8 cellular contexts compared by ENCODE assay signal in genomic region chr9:130343445-130343918, GRCh38.
DNase-seq lines count a peak whose midpoint lies in the region; ATAC-seq lines count a peak whose summit lies in the region.

No MANE protein-coding gene starts in this region.

- H3K27ac ChIP-seq in effector memory CD4-positive, alpha-beta T cell (ENCODE audit: insufficient read depth, low read length, poor library complexity, severe bottlenecking): no peak overlapping the region

- DNase-seq in activated gamma-delta T cell treated with Interleukin-2 at 50 U/mL for 16 hours (peak; percentile 18), activated gamma-delta T cell (lab: John Stamatoyannopoulos, UW) (no peak), germinal center (ENCODE audit: low spot score) (peak; percentile 24)
- DNase-seq in activated CD8-positive, alpha-beta memory T cell treated with anti-CD3 and anti-CD28 coated beads, Interleukin-2, amount 50 U/mL, for 4 hours: peak; percentile 28
- peak; percentile 25 for DNase-seq in stimulated activated CD4-positive, alpha-beta T cell treated with anti-CD3 and anti-CD28 coated beads, Interleukin-4, amount 100 ng/mL, for 1 hour
- no peak for DNase-seq in effector memory CD4-positive, alpha-beta T cell

- no peak for ATAC-seq in HG03159 (IDR thresholded peaks at IDR 0.05; ENCODE audit: unreplicated experiment)
- no peak for ATAC-seq in GM18907 (IDR thresholded peaks at IDR 0.05; ENCODE audit: unreplicated experiment)

- H3K4me3 ChIP-seq in effector memory CD4-positive, alpha-beta T cell (ENCODE audit: insufficient read depth, low read depth, low read length, poor library complexity, severe bottlenecking): no peak overlapping the region

- H3K36me3 ChIP-seq in effector memory CD4-positive, alpha-beta T cell (ENCODE audit: control insufficient read depth, insufficient read depth, low read length): no peaks in the 10 kb centered on the region

- H3K9me3 ChIP-seq in effector memory CD4-positive, alpha-beta T cell (ENCODE audit: control insufficient read depth, low read length): no peaks in the 10 kb centered on the region

- H3K27me3 ChIP-seq in effector memory CD4-positive, alpha-beta T cell (replicated peaks; ENCODE audit: control insufficient read depth, insufficient read depth, low read length, poor library complexity, severe bottlenecking): no peaks in the 10 kb centered on the region

- H3K4me1 ChIP-seq in effector memory CD4-positive, alpha-beta T cell (ENCODE audit: control insufficient read depth, insufficient read depth, low read length, poor library complexity, severe bottlenecking): no peaks in the 10 kb centered on the region

Comparison
In these comparisons a context has a peak if more than half of its experiments do, and no peak if none do; other contexts are left out.
1. DNase-seq: peak in activated gamma-delta T cell treated with Interleukin-2 at 50 U/mL for 16 hours (single experiment), activated CD8-positive, alpha-beta memory T cell treated with anti-CD3 and anti-CD28 coated beads, Interleukin-2, amount 50 U/mL, for 4 hours (single experiment), germinal center (single experiment) and stimulated activated CD4-positive, alpha-beta T cell treated with anti-CD3 and anti-CD28 coated beads, Interleukin-4, amount 100 ng/mL, for 1 hour (single experiment); none in activated gamma-delta T cell (single experiment) and effector memory CD4-positive, alpha-beta T cell (0 of 3).